In the genomic region with DNA sequence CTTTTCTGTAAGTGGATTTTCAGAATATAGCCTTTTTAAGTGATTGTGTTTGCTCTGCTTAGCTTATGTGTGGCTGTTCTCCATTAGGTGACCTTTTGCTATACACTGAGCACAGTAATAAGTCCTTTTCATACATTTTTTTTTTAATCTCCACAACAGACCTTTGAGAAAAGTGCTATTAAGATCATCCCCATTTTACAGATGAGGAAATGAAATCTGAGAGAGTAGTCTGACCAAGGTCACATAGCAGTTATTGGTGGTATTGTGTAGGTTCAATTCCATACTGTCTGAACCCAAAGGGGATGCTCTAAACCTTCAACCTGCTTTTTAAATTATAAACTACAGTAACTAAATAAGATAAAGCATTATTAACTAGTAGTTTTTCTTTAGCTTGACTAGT, we compare ENCODE assay signal across 9 cellular contexts. TPM values are rescaled to one million over a fixed set of nuclear protein-coding genes. Genes with fewer than 3 reads are reported as not detected.
DNase-seq lines count a peak whose midpoint lies in the region; ATAC-seq and TF ChIP-seq lines count a peak whose summit lies in the region.
"Had no signal": no experiment of that assay in that cellular context is flagged by ENCODE, and none has a peak within 500 bp of the region (broad histone marks: within the 10 kb centered on the region; RNA-seq: fewer than 3 reads in every experiment).

No MANE protein-coding gene starts in this region.

- ATAC-seq in HG03159 (IDR thresholded peaks at IDR 0.05; ENCODE audit: unreplicated experiment) (no peak), HG02885 (IDR thresholded peaks at IDR 0.05; ENCODE audit: poor library complexity, unreplicated experiment) (no peak), HG03175 (IDR thresholded peaks at IDR 0.05; ENCODE audit: unreplicated experiment) (no peak)

- TF ChIP-seq CTCF in GM12875 (IDR thresholded peaks at IDR 0.05; ENCODE audit: borderline replicate concordance, insufficient read depth, low read depth, low read length) (no peak), SU-DHL-6 (IDR thresholded peaks at IDR 0.05; ENCODE audit: insufficient read depth, low read length, poor library complexity, severe bottlenecking) (no peak), fibroblast of lung (conservative IDR thresholded peaks at IDR 0.05 in 1 of 2, IDR thresholded peaks at IDR 0.05 in 1 of 2; ENCODE audit: low read depth in 1 of 2, low read length in 2 of 2) (no peak)

- no peaks in the 10 kb centered on the region for H3K9me2 ChIP-seq in SU-DHL-6 (replicated peaks; ENCODE audit: insufficient read depth, low read length)

- H3K27me3 ChIP-seq in SU-DHL-6 (ENCODE audit: low read length) (no peaks in the 10 kb centered on the region), fibroblast of lung (ENCODE audit: control insufficient read depth, insufficient read depth, low read length) (no peaks in the 10 kb centered on the region)

- peak overlapping the region; percentile 95 for H3K9ac ChIP-seq in SU-DHL-6 (ENCODE audit: low read length)
- no peak overlapping the region for H3K9ac ChIP-seq in fibroblast of lung (ENCODE audit: insufficient read depth, low read length)

- peaks cover 4% of the 10 kb centered on the region for H3F3A ChIP-seq in SU-DHL-6 (ENCODE audit: insufficient read depth)

- H3K36me3 ChIP-seq in SU-DHL-6 (ENCODE audit: low read length) = peaks cover 11% of the 10 kb centered on the region; the same call in 1 of the 2 replicates
- H3K36me3 ChIP-seq in fibroblast of lung (ENCODE audit: control insufficient read depth, insufficient read depth, low read length) = peaks cover 3% of the 10 kb centered on the region

- H2AFZ ChIP-seq in SU-DHL-6 (ENCODE audit: low read depth, low read length, severe bottlenecking) = no peak overlapping the region
- H2AFZ ChIP-seq in fibroblast of lung (ENCODE audit: low read length) = no peak overlapping the region

- H4K20me1 ChIP-seq in SU-DHL-6 (ENCODE audit: low read depth, low read length) (peaks cover 56% of the 10 kb centered on the region), fibroblast of lung (ENCODE audit: control insufficient read depth, extremely low read depth, insufficient read depth, low read length) (peaks cover 4% of the 10 kb centered on the region)

- H3K4me3 ChIP-seq in GM12875 (ENCODE audit: low read depth, low read length) = peak overlapping the region; percentile 89
- peak overlapping the region; percentile 89 for H3K4me3 ChIP-seq in SU-DHL-6 (ENCODE audit: insufficient read depth, low read length, poor library complexity, severe bottlenecking)
- H3K4me3 ChIP-seq in fibroblast of lung (replicated peaks in 1 of 4; ENCODE audit: control extremely low read depth in 1 of 4, insufficient read depth in 1 of 4, low read depth in 3 of 4, low read length in 4 of 4) = peak overlapping the region; percentile 83 to 100 (median 96)
- peak overlapping the region; percentile 100 for H3K4me3 ChIP-seq in skeletal muscle cell (ENCODE audit: low read depth, low read length)

- H3K9me3 ChIP-seq in SU-DHL-6 (ENCODE audit: insufficient read depth, low read length) (no peaks in the 10 kb centered on the region), fibroblast of lung (ENCODE audit: control insufficient read depth, insufficient read depth, low read depth, low read length) (no peaks in the 10 kb centered on the region)

- DNase-seq in fibroblast of lung (ENCODE audit: low read depth in 2 of 2) (no peak), skeletal muscle cell (ENCODE audit: low read depth) (no peak)
- DNase-seq in stimulated activated naive CD4-positive, alpha-beta T cell (lab: John Stamatoyannopoulos, UW) = no peak
- DNase-seq: NCI-H2029 had no signal

- H3K79me2 ChIP-seq in SU-DHL-6 (ENCODE audit: insufficient read depth, low read length) (peaks cover 67% of the 10 kb centered on the region), fibroblast of lung (ENCODE audit: control insufficient read depth, insufficient read depth, low read length) (peaks cover 67% of the 10 kb centered on the region)

- peak overlapping the region; percentile 90 for H3K4me2 ChIP-seq in SU-DHL-6 (ENCODE audit: low read depth, low read length, poor library complexity, severe bottlenecking)
- H3K4me2 ChIP-seq in fibroblast of lung (ENCODE audit: extremely low read depth, insufficient read depth, low read length) = peak overlapping the region; percentile 93

- H3K4me1 ChIP-seq in fibroblast of lung (ENCODE audit: control insufficient read depth, extremely low read depth, insufficient read depth, low read length) = peaks cover 6% of the 10 kb centered on the region

- H3K27ac ChIP-seq in SU-DHL-6 (ENCODE audit: low read depth, low read length) (no peak overlapping the region), fibroblast of lung (ENCODE audit: insufficient read depth, low read length) (peak overlapping the region; percentile 99)

RNA-seq across cellular contexts. Expression of gene PRRC2C, which starts 1.7 kb away (rescaled TPM):
- total RNA-seq in fibroblast of lung = 31.8 and 50.4 TPM in 2 replicates
- 48.5 and 56.3 TPM in 2 replicates for polyA plus RNA-seq in fibroblast of lung
- polyA plus RNA-seq in fibroblast of lung (2012) = 56.4 and 56.8 TPM in 2 replicates
- 64.6 and 78.8 TPM in 2 replicates for polyA minus RNA-seq in fibroblast of lung (ENCODE audit: low replicate concordance)
